In the genomic region with DNA sequence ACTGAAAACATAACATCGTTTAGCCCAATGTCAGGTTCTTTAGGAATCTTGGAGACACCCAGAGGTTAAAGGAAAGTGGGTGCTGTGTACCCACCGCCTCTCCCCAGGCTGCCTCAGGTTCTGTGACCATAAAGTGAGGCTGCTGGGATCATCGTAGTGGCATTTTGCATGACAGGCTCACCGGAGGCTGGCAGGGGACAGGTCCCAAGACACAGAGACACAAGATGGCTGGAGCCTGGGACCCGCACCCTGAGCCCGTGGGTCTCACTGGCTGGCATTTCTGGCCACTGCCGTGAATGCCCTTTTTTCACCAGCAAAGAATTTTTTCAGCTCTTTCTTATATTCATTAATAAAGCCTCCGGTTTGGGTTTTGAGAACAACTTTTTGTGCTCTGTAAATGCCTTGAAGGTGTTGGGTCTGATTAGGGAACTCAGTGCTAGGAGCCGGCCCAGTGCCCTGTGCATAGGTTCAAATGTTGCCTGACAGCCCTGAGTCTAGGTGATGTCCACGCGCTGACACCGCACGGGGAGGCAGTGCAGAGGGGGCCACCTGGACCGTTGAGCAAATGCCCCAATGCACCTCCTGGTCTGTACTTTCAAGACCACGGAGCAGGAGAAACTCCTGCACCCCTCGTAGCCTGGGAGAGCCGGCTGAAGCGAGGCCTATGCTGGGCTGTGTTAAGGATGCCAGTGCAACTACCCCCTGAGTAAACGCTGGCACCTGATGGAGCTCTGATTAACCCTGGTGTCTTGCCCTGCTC, we compare ENCODE assay signal across 29 cellular contexts.
"Had no signal": no experiment of that assay in that cellular context is flagged by ENCODE, and none has a peak within 500 bp of the region (broad histone marks: within the 10 kb centered on the region; RNA-seq: fewer than 3 reads in every experiment).

No MANE protein-coding gene starts in this region.

- H3K27me3 ChIP-seq: body of pancreas, dorsolateral prefrontal cortex had no signal

- DNase-seq: activated B cell treated with CpG ODN at 0.5 μM for 24 hours; activated CD4-positive, alpha-beta T cell treated with anti-CD3 and anti-CD28 coated beads for 48 hours; activated CD4-positive, alpha-beta T cell treated with anti-CD3 and anti-CD28 coated beads, Interleukin-2, amount 50 U/mL, for 1 hour; activated CD4-positive, alpha-beta T cell treated with anti-CD3 and anti-CD28 coated beads, Interleukin-2, amount 50 U/mL, for 48 hours; activated CD8-positive, alpha-beta memory T cell treated with anti-CD3 and anti-CD28 coated beads for 24 hours; activated CD8-positive, alpha-beta T cell treated with anti-CD3 and anti-CD28 coated beads for 36 hours; activated effector memory CD4-positive, alpha-beta T cell treated with Interleukin-2 at 50 U/mL for 16 hours; activated gamma-delta T cell treated with Interleukin-2 at 50 U/mL for 16 hours; activated naive CD4-positive, alpha-beta T cell treated with anti-CD3 and anti-CD28 coated beads, Interleukin-2, amount 50 U/mL, for 16 hours; activated naive CD4-positive, alpha-beta T cell treated with Interleukin-2 at 50 U/mL for 16 hours; activated T-cell treated with anti-CD3 and anti-CD28 coated beads, Interleukin-2, amount 50 U/mL, for 4 hours; amniotic stem cell; anterior cingulate cortex; body of pancreas; central memory CD4-positive, alpha-beta T cell; cerebellar nuclear complex; dorsolateral prefrontal cortex; effector memory CD4-positive, alpha-beta T cell; endodermal cell; foreskin fibroblast; glutamatergic neuron; SW 1271; T-cell; T1000; WERI-Rb-1 had no signal

- ATAC-seq: activated CD4-positive, CD25-positive, alpha-beta regulatory T cell treated with anti-CD3 and anti-CD28 coated beads, Interleukin-2, amount 50 U/mL, for 24 hours; activated CD8-positive, alpha-beta T cell treated with anti-CD3 and anti-CD28 coated beads for 36 hours; activated T-cell treated with anti-CD3 and anti-CD28 coated beads, Interleukin-2, amount 50 U/mL, for 4 hours; activated T-helper 17 cell treated with anti-CD3 and anti-CD28 coated beads, Interleukin-2, amount 50 U/mL, for 72 hours; body of pancreas; T-cell had no signal

- H3K4me3 ChIP-seq: body of pancreas, coronary artery, dorsolateral prefrontal cortex had no signal

- H3K4me1 ChIP-seq: body of pancreas had no signal

- H3K27ac ChIP-seq: body of pancreas, coronary artery, WERI-Rb-1 had no signal

- H3K36me3 ChIP-seq: WERI-Rb-1 had no signal

- FAIRE-seq: frontal cortex had no signal

- H3K9me3 ChIP-seq: body of pancreas had no signal
